In the genomic region with DNA sequence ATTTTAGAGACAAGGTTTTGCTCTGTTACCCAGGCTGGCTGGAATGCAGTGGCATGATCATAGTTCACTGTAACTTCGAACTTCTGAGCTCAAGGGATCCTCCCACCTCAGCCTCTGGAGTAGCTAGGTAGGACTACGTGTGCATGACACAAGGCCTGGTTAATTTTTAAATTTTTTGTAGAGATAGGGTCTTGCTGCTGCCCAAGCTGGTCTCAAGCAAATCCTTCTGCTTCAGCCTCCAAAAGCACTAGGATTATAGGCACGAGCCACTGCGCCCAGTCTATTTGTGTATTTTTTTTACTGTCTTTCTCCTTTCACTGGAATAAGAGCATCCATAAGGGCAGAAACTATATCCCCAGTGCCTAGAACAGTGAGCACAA, we compare ENCODE assay signal across 1 cellular context.
TF ChIP-seq lines count a peak whose summit lies in the region.

No MANE protein-coding gene starts in this region.

TF ChIP-seq in HepG2, 621 proteins besides CTCF, POLR2A, EP300 and RAD21 (continued from another document and continues in another):
- TF ChIP-seq, protein P1, sequence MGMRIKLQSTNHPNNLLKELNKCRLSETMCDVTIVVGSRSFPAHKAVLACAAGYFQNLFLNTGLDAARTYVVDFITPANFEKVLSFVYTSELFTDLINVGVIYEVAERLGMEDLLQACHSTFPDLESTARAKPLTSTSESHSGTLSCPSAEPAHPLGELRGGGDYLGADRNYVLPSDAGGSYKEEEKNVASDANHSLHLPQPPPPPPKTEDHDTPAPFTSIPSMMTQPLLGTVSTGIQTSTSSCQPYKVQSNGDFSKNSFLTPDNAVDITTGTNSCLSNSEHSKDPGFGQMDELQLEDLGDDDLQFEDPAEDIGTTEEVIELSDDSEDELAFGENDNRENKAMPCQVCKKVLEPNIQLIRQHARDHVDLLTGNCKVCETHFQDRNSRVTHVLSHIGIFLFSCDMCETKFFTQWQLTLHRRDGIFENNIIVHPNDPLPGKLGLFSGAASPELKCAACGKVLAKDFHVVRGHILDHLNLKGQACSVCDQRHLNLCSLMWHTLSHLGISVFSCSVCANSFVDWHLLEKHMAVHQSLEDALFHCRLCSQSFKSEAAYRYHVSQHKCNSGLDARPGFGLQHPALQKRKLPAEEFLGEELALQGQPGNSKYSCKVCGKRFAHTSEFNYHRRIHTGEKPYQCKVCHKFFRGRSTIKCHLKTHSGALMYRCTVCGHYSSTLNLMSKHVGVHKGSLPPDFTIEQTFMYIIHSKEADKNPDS (CRISPR knock-in tag; IDR thresholded peaks at IDR 0.05) = no peak
- TF ChIP-seq, protein P2, sequence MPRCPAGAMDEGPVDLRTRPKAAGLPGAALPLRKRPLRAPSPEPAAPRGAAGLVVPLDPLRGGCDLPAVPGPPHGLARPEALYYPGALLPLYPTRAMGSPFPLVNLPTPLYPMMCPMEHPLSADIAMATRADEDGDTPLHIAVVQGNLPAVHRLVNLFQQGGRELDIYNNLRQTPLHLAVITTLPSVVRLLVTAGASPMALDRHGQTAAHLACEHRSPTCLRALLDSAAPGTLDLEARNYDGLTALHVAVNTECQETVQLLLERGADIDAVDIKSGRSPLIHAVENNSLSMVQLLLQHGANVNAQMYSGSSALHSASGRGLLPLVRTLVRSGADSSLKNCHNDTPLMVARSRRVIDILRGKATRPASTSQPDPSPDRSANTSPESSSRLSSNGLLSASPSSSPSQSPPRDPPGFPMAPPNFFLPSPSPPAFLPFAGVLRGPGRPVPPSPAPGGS (CRISPR knock-in tag; IDR thresholded peaks at IDR 0.05) = no peak
- TF ChIP-seq ZFP37 (CRISPR knock-in tag; IDR thresholded peaks at IDR 0.05; ENCODE audit: borderline replicate concordance) (no peak), SRY (CRISPR knock-in tag; IDR thresholded peaks at IDR 0.05) (no peak), ZNF720 (CRISPR knock-in tag; IDR thresholded peaks at IDR 0.05) (no peak), ZNF563 (CRISPR knock-in tag; IDR thresholded peaks at IDR 0.05) (no peak), THYN1 (CRISPR knock-in tag; IDR thresholded peaks at IDR 0.05; ENCODE audit: borderline replicate concordance, low read depth) (no peak), ISL2 (CRISPR knock-in tag; IDR thresholded peaks at IDR 0.05) (no peak), ZNF660 (CRISPR knock-in tag; IDR thresholded peaks at IDR 0.05; ENCODE audit: borderline replicate concordance, low read depth) (no peak), ZMYM3 (CRISPR knock-in tag; IDR thresholded peaks at IDR 0.05) (peak; percentile 84), ZNF441 (CRISPR knock-in tag; IDR thresholded peaks at IDR 0.05; ENCODE audit: borderline replicate concordance) (no peak), ZKSCAN5 (CRISPR knock-in tag; IDR thresholded peaks at IDR 0.05) (no peak), FOXP1 (IDR thresholded peaks at IDR 0.05) (no peak), FOXP1 (CRISPR knock-in tag; IDR thresholded peaks at IDR 0.05) (no peak; the same call in 1 of the 2 replicates), KLF12 (CRISPR knock-in tag; IDR thresholded peaks at IDR 0.05; ENCODE audit: borderline replicate concordance) (no peak), PHB2 (IDR thresholded peaks at IDR 0.05; ENCODE audit: partially characterized antibody) (no peak), ZNF792 (CRISPR knock-in tag; IDR thresholded peaks at IDR 0.05) (no peak), SP4 (CRISPR knock-in tag; IDR thresholded peaks at IDR 0.05) (no peak), ZNF572 (CRISPR knock-in tag; IDR thresholded peaks at IDR 0.05) (no peak), MTA3 (CRISPR knock-in tag; IDR thresholded peaks at IDR 0.05) (no peak), HNRNPH1 (optimal IDR thresholded peaks at IDR 0.05; ENCODE audit: low read depth, low read length) (no peak), ZNF580 (CRISPR knock-in tag; IDR thresholded peaks at IDR 0.05; ENCODE audit: borderline replicate concordance, low read depth) (no peak), NRL (CRISPR knock-in tag; IDR thresholded peaks at IDR 0.05; ENCODE audit: borderline replicate concordance) (no peak), SRF (IDR thresholded peaks at IDR 0.05; ENCODE audit: low read depth, low read length) (no peak), AKAP8 (CRISPR knock-in tag; IDR thresholded peaks at IDR 0.05) (no peak), TMF1 (CRISPR knock-in tag; IDR thresholded peaks at IDR 0.05; ENCODE audit: low read depth) (no peak), EHMT2 (IDR thresholded peaks at IDR 0.05; ENCODE audit: borderline replicate concordance, low read depth, low read length) (no peak), ATF2 (CRISPR knock-in tag; IDR thresholded peaks at IDR 0.05) (peak; percentile 65; the same call in 1 of the 2 replicates), SMC3 (IDR thresholded peaks at IDR 0.05; ENCODE audit: low read length) (peak; percentile 7; the same call in 1 of the 2 replicates), ZNF646 (CRISPR knock-in tag; IDR thresholded peaks at IDR 0.05) (0 out of 2 replicates have a peak, but pooled peaks have one; percentile 7), SSRP1 (CRISPR knock-in tag; IDR thresholded peaks at IDR 0.05) (no peak; the same call in 1 of the 2 replicates), ELF4 (CRISPR knock-in tag; IDR thresholded peaks at IDR 0.05; ENCODE audit: borderline replicate concordance) (no peak), ZNF605 (CRISPR knock-in tag; IDR thresholded peaks at IDR 0.05) (no peak), ETV6 (CRISPR knock-in tag; conservative IDR thresholded peaks at IDR 0.05) (no peak), CBFB (CRISPR knock-in tag; IDR thresholded peaks at IDR 0.05) (no peak), ZSCAN25 (CRISPR knock-in tag; IDR thresholded peaks at IDR 0.05) (no peak), ZFY (CRISPR knock-in tag; IDR thresholded peaks at IDR 0.05) (no peak)
- TF ChIP-seq, protein P3, sequence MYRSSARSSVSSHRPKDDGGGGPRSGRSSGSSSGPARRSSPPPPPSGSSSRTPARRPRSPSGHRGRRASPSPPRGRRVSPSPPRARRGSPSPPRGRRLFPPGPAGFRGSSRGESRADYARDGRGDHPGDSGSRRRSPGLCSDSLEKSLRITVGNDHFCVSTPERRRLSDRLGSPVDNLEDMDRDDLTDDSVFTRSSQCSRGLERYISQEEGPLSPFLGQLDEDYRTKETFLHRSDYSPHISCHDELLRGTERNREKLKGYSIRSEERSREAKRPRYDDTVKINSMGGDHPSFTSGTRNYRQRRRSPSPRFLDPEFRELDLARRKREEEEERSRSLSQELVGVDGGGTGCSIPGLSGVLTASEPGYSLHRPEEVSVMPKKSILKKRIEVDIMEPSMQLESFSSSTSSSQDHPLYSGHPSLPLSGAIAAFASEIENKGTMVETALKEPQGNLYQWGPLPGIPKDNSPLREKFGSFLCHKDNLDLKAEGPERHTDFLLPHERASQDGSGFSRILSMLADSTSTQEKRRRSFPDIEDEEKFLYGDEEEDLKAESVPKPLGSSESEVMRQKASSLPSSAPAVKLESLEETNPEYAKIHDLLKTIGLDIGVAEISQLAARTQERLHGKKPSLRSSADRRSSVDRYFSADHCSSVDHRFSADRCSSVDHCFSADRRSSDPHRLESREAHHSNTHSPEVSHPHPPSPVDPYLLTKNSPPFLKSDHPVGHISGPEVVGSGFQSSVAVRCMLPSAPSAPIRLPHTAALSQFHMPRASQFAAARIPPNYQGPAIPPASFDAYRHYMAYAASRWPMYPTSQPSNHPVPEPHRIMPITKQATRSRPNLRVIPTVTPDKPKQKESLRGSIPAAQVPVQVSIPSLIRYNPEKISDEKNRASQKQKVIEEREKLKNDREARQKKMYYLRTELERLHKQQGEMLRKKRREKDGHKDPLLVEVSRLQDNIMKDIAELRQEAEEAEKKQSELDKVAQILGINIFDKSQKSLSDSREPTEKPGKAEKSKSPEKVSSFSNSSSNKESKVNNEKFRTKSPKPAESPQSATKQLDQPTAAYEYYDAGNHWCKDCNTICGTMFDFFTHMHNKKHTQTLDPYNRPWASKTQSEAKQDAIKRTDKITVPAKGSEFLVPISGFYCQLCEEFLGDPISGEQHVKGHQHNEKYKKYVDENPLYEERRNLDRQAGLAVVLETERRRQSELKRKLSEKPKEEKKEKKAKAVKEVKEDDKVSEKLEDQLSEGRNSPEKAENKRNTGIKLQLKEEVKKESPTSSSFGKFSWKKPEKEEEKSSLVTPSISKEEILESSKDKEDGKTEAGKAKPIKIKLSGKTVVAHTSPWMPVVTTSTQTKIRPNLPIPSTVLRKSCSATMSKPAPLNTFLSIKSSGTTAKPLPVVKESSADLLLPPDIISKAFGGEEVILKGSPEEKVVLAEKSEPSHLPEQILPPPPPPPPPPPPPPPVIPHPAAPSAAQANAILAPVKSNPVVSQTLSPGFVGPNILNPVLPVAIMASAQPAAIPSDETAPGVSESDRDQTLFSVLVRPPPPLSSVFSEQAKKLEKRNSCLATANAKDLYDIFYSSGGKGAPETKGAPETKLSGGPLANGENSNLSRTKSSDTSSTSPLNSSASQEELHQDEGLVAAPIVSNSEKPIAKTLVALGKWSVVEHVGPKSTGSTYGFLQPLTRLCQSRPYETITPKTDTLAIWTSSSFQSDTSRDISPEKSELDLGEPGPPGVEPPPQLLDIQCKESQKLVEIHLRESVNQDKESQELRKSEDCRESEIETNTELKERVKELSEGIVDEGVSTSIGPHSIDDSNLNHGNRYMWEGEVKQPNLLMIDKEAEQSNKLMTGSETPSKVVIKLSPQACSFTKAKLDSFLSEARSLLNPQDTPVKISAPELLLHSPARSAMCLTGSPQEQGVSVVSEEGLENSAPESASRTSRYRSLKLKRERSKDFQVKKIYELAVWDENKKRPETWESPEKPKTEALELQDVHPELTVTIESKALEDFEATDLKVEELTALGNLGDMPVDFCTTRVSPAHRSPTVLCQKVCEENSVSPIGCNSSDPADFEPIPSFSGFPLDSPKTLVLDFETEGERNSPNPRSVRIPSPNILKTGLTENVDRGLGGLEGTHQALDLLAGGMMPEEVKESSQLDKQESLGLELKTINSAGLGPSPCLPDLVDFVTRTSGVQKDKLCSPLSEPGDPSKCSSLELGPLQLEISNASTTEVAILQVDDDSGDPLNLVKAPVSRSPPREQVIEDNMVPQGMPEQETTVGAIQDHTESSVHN (CRISPR knock-in tag; IDR thresholded peaks at IDR 0.05) = no peak
- TF ChIP-seq, protein P4, sequence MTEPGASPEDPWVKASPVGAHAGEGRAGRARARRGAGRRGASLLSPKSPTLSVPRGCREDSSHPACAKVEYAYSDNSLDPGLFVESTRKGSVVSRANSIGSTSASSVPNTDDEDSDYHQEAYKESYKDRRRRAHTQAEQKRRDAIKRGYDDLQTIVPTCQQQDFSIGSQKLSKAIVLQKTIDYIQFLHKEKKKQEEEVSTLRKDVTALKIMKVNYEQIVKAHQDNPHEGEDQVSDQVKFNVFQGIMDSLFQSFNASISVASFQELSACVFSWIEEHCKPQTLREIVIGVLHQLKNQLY (CRISPR knock-in tag; IDR thresholded peaks at IDR 0.05) = no peak
